ENCODE assay signal across 16 cellular contexts in the genomic region with DNA sequence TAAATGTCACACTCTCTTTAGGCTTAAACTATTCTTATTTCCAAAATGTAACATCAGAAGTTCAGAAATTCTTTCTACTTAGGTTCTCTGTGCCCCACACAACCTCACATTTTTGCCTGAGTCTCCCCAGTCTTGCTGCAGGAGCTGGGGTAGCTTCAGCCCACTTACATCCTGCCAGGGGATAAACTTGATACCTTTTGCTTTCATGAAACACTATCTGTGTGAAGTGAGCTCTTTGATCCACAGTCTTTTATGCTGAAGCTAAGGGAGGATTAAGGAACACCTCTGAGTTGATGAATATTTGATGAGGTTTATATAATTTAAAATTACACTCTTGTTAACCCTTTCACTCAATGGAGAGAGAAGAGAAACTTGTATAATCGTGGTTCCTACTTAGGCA.
"Had no signal": no experiment of that assay in that cellular context is flagged by ENCODE, and none has a peak within 500 bp of the region (broad histone marks: within the 10 kb centered on the region; RNA-seq: fewer than 3 reads in every experiment).

No MANE protein-coding gene starts in this region.

- H3K36me3 Mint-ChIP-seq: naive thymus-derived CD8-positive, alpha-beta T cell; stimulated activated naive B cell treated with anti-CD40 and anti-IgM and Interleukin-4, amounts not matched to agents 10 μg/mL and 1 μg/mL and 100 μg/mL, for 72 hours had no signal

- H3K27ac Mint-ChIP-seq: naive thymus-derived CD8-positive, alpha-beta T cell; stimulated activated naive B cell treated with anti-CD40 and anti-IgM and Interleukin-4, amounts not matched to agents 10 μg/mL and 1 μg/mL and 100 μg/mL, for 72 hours; stimulated activated naive CD8-positive, alpha-beta T cell treated with anti-CD3 and anti-CD28 coated beads, Interleukin-15, Interleukin-2, amounts not matched to agents 100 ng/mL and 50 ng/mL, for 24 hours had no signal

- ATAC-seq: gastrocnemius medialis; left lung; naive thymus-derived CD8-positive, alpha-beta T cell; right lobe of liver; stimulated activated naive B cell treated with anti-CD40 and anti-IgM and Interleukin-4, amounts not matched to agents 10 μg/mL and 1 μg/mL and 100 μg/mL, for 72 hours had no signal

- H3K9me3 Mint-ChIP-seq: naive thymus-derived CD8-positive, alpha-beta T cell; stimulated activated naive B cell treated with anti-CD40 and anti-IgM and Interleukin-4, amounts not matched to agents 10 μg/mL and 1 μg/mL and 100 μg/mL, for 72 hours; stimulated activated naive CD8-positive, alpha-beta T cell treated with anti-CD3 and anti-CD28 coated beads, Interleukin-15, Interleukin-2, amounts not matched to agents 100 ng/mL and 50 ng/mL, for 24 hours had no signal

- H3K27me3 Mint-ChIP-seq: stimulated activated naive B cell treated with anti-CD40 and anti-IgM and Interleukin-4, amounts not matched to agents 10 μg/mL and 1 μg/mL and 100 μg/mL, for 72 hours; stimulated activated naive CD8-positive, alpha-beta T cell treated with anti-CD3 and anti-CD28 coated beads, Interleukin-15, Interleukin-2, amounts not matched to agents 100 ng/mL and 50 ng/mL, for 24 hours had no signal

- H3K4me3 Mint-ChIP-seq: naive thymus-derived CD8-positive, alpha-beta T cell; stimulated activated naive B cell treated with anti-CD40 and anti-IgM and Interleukin-4, amounts not matched to agents 10 μg/mL and 1 μg/mL and 100 μg/mL, for 72 hours; stimulated activated naive CD8-positive, alpha-beta T cell treated with anti-CD3 and anti-CD28 coated beads, Interleukin-15, Interleukin-2, amounts not matched to agents 100 ng/mL and 50 ng/mL, for 24 hours had no signal

- DNase-seq: cortex of kidney; foreskin fibroblast; gastrocnemius medialis; head of caudate nucleus; left lung; naive thymus-derived CD8-positive, alpha-beta T cell; occipital lobe; ovary; posterior cingulate gyrus; right lobe of liver; small intestine; stimulated activated CD4-positive, alpha-beta T cell treated with anti-CD3 and anti-CD28 coated beads, Interleukin-15, amount 100 ng/mL, for 24 hours; stimulated activated CD4-positive, alpha-beta T cell treated with anti-CD3 and anti-CD28 coated beads, Interleukin-2, amount 100 ng/mL, for 48 hours; stimulated activated naive B cell treated with anti-CD40 and anti-IgM and Interleukin-4, amounts not matched to agents 10 μg/mL and 1 μg/mL and 100 μg/mL, for 72 hours; upper lobe of left lung had no signal
